ENCODE assay signal across 8 cellular contexts in the genomic region with DNA sequence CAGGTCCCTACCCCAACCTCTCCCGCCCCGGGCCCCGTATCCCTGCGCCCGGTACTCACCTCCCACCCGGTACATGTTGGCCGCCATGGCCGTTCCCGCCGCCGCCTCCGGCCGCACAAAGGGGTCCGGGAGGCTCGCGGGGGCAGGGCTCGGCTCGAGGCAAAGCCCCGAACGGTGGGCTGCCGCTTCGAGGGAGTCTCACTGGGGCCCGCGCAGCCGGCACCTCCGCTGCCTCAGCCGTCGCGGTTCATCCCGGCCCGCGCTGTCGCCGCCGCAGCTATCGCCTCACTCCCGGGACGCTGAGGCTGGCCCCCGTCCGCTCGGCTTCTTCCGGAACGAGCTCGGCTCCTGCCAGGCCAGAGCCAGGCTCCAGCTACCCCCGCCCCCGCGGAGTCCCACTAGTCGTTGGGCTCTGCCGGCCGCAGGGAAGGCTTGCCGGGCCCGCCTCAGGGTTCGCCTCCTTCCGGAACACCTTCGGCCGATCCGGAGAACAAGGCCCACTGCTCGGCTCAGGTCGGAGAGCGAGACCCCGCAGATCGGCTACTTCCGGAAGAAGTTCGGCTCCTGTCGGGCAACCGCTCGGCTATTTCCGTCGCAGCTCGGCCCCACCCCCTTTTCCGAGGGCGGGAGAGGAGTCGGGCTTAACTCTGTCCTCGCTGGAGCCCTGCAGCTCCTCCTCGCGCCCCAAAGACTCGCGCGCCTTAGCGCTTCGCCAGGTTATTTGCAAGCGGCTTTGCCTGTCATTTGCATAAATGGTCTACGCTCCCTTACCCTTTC. TPM values are rescaled to one million over a fixed set of nuclear protein-coding genes. Genes with fewer than 3 reads are reported as not detected.
DNase-seq lines count a peak whose midpoint lies in the region; ATAC-seq and TF ChIP-seq lines count a peak whose summit lies in the region.

A gene (minus strand): TSS at position 502 of the 777 bp plus-strand sequence. CDS start 415 bp downstream, at position 87.

- CTCF ChIA-PET in SK-N-SH (lab: Yijun Ruan, JAX) = interaction anchor here (0.6 to 3.2 kb wide), 3 partner anchors 9 to 396 kb away, joined by 3 to 23 read pairs (median 11); a partner anchor contains a TSS

- peak; percentile 65 for ATAC-seq in HG02571 (IDR thresholded peaks at IDR 0.05; ENCODE audit: unreplicated experiment)
- peak; percentile 85 for ATAC-seq in gastroesophageal sphincter

- H3K27ac ChIP-seq in SK-N-SH (ENCODE audit: low read depth in 2 of 2, low read length in 1 of 2) (peak within 1 kb of the TSS; percentile 87 to 93), gastroesophageal sphincter (peak within 1 kb of the TSS; percentile 91 to 99 (median 96)), suprapubic skin (peak within 1 kb of the TSS; percentile 99)

- peak within 1 kb of the TSS; percentile 75; the same call in 1 of the 2 replicates for H2AFZ ChIP-seq in SK-N-SH (ENCODE audit: low read depth)

- POLR2A ChIA-PET in SK-N-SH (lab: Yijun Ruan, JAX) = interaction anchor here (0.6 to 4.2 kb wide), 12 partner anchors 9 to 240 kb away, joined by 3 to 59 read pairs (median 5); a partner anchor contains a TSS

- TF ChIP-seq EP300 in SK-N-SH (IDR thresholded peaks at IDR 0.05; ENCODE audit: borderline replicate concordance in 1 of 2, low read depth in 1 of 2, low read length in 1 of 2) (no peak), gastroesophageal sphincter (IDR thresholded peaks at IDR 0.05) (no peak), suprapubic skin (IDR thresholded peaks at IDR 0.05) (no peak)

- H3K36me3 ChIP-seq in SK-N-SH (replicated peaks in 1 of 2; ENCODE audit: control insufficient read depth in 1 of 2, insufficient read depth in 2 of 2, low read length in 1 of 2) = peaks cover 34 to 35% of the 10 kb centered on the region in 2 experiments
- peaks cover 0 to 52% of the 10 kb centered on the region in 2 donors for H3K36me3 ChIP-seq in gastroesophageal sphincter
- H3K36me3 ChIP-seq in suprapubic skin = peaks cover 32% of the 10 kb centered on the region

- TF ChIP-seq CTCF in SK-N-SH (IDR thresholded peaks at IDR 0.05) (no peak), gastroesophageal sphincter (IDR thresholded peaks at IDR 0.05) (peak in 1 of 4 experiments; percentile 3), suprapubic skin (IDR thresholded peaks at IDR 0.05) (no peak)

- TF ChIP-seq RAD21 in SK-N-SH (IDR thresholded peaks at IDR 0.05; ENCODE audit: low read length) = no peak

- H3K9me2 ChIP-seq in SK-N-SH = no peaks in the 10 kb centered on the region

- H3K4me1 ChIP-seq in SK-N-SH (ENCODE audit: control insufficient read depth in 1 of 2, insufficient read depth in 2 of 2, low read depth in 1 of 2, low read length in 1 of 2) (peaks cover 12 to 23% of the 10 kb centered on the region in 2 experiments; a peak in 3 of 4 replicates), gastroesophageal sphincter (peaks cover 3 to 53% (median 21%) of the 10 kb centered on the region in 3 donors), suprapubic skin (peaks cover 55% of the 10 kb centered on the region)

- peaks cover 50% of the 10 kb centered on the region for H3K79me2 ChIP-seq in SK-N-SH (ENCODE audit: insufficient read depth)

- DNase-seq in GM04504 (ENCODE audit: low read depth) = peak; percentile 95
- DNase-seq in NCI-H1048 (lab: John Stamatoyannopoulos, UW) = peak; percentile 97
- peak; percentile 97 for DNase-seq in SK-N-SH
- DNase-seq in activated naive CD4-positive, alpha-beta T cell treated with anti-CD3 and anti-CD28 coated beads, Interleukin-2, amount 50 U/mL, for 16 hours = peak; percentile 99
- peak; percentile 78 to 98 (median 96) for DNase-seq in nucleus accumbens (lab: John Stamatoyannopoulos, UW)
- DNase-seq in suprapubic skin (ENCODE audit: low spot score in 2 of 2) = peak; percentile 99

- peak within 1 kb of the TSS; percentile 99 for H3K9ac ChIP-seq in SK-N-SH

- H3F3A ChIP-seq in SK-N-SH (replicated peaks; ENCODE audit: insufficient read depth) = peaks cover 18% of the 10 kb centered on the region

- peak; percentile 63 to 65 for TF ChIP-seq POLR2A in gastroesophageal sphincter (IDR thresholded peaks at IDR 0.05)
- TF ChIP-seq POLR2A in suprapubic skin (IDR thresholded peaks at IDR 0.05) = no peak

- H4K20me1 ChIP-seq in SK-N-SH (ENCODE audit: insufficient read depth) = no peaks in the 10 kb centered on the region

- H3K4me3 ChIP-seq in SK-N-SH (ENCODE audit: low read depth in 2 of 2, low read length in 1 of 2) (peak within 1 kb of the TSS; percentile 70 to 96), gastroesophageal sphincter (peak within 1 kb of the TSS; percentile 80 to 96), suprapubic skin (peak within 1 kb of the TSS; percentile 100)

- peak within 1 kb of the TSS; percentile 95 for H3K4me2 ChIP-seq in SK-N-SH

- WGBS in SK-N-SH (ENCODE audit: low lambda C conversion rate) = under 1% methylated on average over 26 of the region's 83 CpGs
- 0% methylated on average over 2 to 8 of the region's 83 CpGs for WGBS in gastroesophageal sphincter (ENCODE audit: low coverage in 1 of 2), 2 donors
- under 1% methylated on average over 30 of the region's 83 CpGs for WGBS in suprapubic skin

- H3K27me3 ChIP-seq in SK-N-SH (ENCODE audit: insufficient read depth) = no peaks in the 10 kb centered on the region
- no peaks in the 10 kb centered on the region for H3K27me3 ChIP-seq in gastroesophageal sphincter
- no peaks in the 10 kb centered on the region for H3K27me3 ChIP-seq in suprapubic skin

- H3K9me3 ChIP-seq in SK-N-SH (no peaks in the 10 kb centered on the region), gastroesophageal sphincter (no peaks in the 10 kb centered on the region), suprapubic skin (no peaks in the 10 kb centered on the region)

TF ChIP-seq in SK-N-SH, 30 proteins besides CTCF, POLR2A, EP300 and RAD21 (continues in another document):
- TF ChIP-seq NFIC (IDR thresholded peaks at IDR 0.05; ENCODE audit: borderline replicate concordance) = no peak
- peak; percentile 5; the same call in 1 of the 2 replicates for TF ChIP-seq ELF1 (IDR thresholded peaks at IDR 0.05)
- peak; percentile 27 for TF ChIP-seq CHD2 (IDR thresholded peaks at IDR 0.05; ENCODE audit: low read length, partially characterized antibody)
- TF ChIP-seq, protein P1, sequence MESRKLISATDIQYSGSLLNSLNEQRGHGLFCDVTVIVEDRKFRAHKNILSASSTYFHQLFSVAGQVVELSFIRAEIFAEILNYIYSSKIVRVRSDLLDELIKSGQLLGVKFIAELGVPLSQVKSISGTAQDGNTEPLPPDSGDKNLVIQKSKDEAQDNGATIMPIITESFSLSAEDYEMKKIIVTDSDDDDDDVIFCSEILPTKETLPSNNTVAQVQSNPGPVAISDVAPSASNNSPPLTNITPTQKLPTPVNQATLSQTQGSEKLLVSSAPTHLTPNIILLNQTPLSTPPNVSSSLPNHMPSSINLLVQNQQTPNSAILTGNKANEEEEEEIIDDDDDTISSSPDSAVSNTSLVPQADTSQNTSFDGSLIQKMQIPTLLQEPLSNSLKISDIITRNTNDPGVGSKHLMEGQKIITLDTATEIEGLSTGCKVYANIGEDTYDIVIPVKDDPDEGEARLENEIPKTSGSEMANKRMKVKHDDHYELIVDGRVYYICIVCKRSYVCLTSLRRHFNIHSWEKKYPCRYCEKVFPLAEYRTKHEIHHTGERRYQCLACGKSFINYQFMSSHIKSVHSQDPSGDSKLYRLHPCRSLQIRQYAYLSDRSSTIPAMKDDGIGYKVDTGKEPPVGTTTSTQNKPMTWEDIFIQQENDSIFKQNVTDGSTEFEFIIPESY (IDR thresholded peaks at IDR 0.05; ENCODE audit: borderline replicate concordance, low read depth) = 0 out of 2 replicates have a peak, but pooled peaks have one; percentile 17
- no peak for TF ChIP-seq FOSL2 (IDR thresholded peaks at IDR 0.05; ENCODE audit: borderline replicate concordance, low read depth)
- TF ChIP-seq MEF2A (IDR thresholded peaks at IDR 0.05; ENCODE audit: borderline replicate concordance, low read depth) = no peak
- TF ChIP-seq YY1 (IDR thresholded peaks at IDR 0.05; ENCODE audit: low read depth) = 0 out of 2 replicates have a peak, but pooled peaks have one; percentile 46
- TF ChIP-seq POLR2AphosphoS5 (IDR thresholded peaks at IDR 0.05; ENCODE audit: low read depth, low read length) = peak; percentile 81
- no peak for TF ChIP-seq GATA2 (CRISPR knock-in tag; IDR thresholded peaks at IDR 0.05)
- no peak for TF ChIP-seq RCOR1 (IDR thresholded peaks at IDR 0.05; ENCODE audit: low read length)
- TF ChIP-seq, protein P2, sequence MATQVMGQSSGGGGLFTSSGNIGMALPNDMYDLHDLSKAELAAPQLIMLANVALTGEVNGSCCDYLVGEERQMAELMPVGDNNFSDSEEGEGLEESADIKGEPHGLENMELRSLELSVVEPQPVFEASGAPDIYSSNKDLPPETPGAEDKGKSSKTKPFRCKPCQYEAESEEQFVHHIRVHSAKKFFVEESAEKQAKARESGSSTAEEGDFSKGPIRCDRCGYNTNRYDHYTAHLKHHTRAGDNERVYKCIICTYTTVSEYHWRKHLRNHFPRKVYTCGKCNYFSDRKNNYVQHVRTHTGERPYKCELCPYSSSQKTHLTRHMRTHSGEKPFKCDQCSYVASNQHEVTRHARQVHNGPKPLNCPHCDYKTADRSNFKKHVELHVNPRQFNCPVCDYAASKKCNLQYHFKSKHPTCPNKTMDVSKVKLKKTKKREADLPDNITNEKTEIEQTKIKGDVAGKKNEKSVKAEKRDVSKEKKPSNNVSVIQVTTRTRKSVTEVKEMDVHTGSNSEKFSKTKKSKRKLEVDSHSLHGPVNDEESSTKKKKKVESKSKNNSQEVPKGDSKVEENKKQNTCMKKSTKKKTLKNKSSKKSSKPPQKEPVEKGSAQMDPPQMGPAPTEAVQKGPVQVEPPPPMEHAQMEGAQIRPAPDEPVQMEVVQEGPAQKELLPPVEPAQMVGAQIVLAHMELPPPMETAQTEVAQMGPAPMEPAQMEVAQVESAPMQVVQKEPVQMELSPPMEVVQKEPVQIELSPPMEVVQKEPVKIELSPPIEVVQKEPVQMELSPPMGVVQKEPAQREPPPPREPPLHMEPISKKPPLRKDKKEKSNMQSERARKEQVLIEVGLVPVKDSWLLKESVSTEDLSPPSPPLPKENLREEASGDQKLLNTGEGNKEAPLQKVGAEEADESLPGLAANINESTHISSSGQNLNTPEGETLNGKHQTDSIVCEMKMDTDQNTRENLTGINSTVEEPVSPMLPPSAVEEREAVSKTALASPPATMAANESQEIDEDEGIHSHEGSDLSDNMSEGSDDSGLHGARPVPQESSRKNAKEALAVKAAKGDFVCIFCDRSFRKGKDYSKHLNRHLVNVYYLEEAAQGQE (IDR thresholded peaks at IDR 0.05; ENCODE audit: low read depth, low read length) = no peak
- no peak for TF ChIP-seq TCF12 (IDR thresholded peaks at IDR 0.05)
- TF ChIP-seq, protein P3, sequence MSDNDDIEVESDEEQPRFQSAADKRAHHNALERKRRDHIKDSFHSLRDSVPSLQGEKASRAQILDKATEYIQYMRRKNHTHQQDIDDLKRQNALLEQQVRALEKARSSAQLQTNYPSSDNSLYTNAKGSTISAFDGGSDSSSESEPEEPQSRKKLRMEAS (IDR thresholded peaks at IDR 0.05; ENCODE audit: low read depth) = peak; percentile 82

RNA-seq across cellular contexts. Expression of the gene that starts here (rescaled TPM):
- polyA plus RNA-seq in SK-N-SH (2012; rRNA removed) = 18.4 and 20.6 TPM in 2 replicates
- 12.7 and 15.6 TPM in 2 replicates for polyA plus RNA-seq in SK-N-SH (2012; cell fraction: cytosol; rRNA removed)
- 57.9 and 72.2 TPM in 2 replicates for polyA plus RNA-seq in SK-N-SH (2012; cell fraction: nucleus; rRNA removed)
- total RNA-seq in gastroesophageal sphincter = 10 to 100 TPM; 67.9 to 88.7 (median 85.6) TPM
- total RNA-seq in suprapubic skin = 100 to 1,000 TPM; 107 to 125 (median 110) TPM

Comparison
In these comparisons a context has a peak if more than half of its experiments do, and no peak if none do; other contexts are left out.
1. Peak in every context shown above with its lines: DNase-seq, ATAC-seq, H3K4me3 ChIP-seq and H3K27ac ChIP-seq.
2. POLR2A ChIP-seq: peak in gastroesophageal sphincter (2 of 2); none in suprapubic skin (0 of 2).